In genomic region chr1:88104234-88104633, GRCh38 we compare ENCODE assay signal across 17 cellular contexts.
"Had no signal": no experiment of that assay in that cellular context is flagged by ENCODE, and none has a peak within 500 bp of the region (broad histone marks: within the 10 kb centered on the region; RNA-seq: fewer than 3 reads in every experiment).

No MANE protein-coding gene starts in this region.

- H3K27ac ChIP-seq: adrenal gland, epithelial cell of prostate, left ventricle myocardium inferior, neutrophil, right atrium auricular region, transverse colon had no signal

- H3K27me3 ChIP-seq: adrenal gland, neutrophil, right atrium auricular region, transverse colon had no signal

- H3K4me1 ChIP-seq: adrenal gland, left ventricle myocardium inferior, right atrium auricular region, transverse colon had no signal

- H3K36me3 ChIP-seq: adrenal gland, left ventricle myocardium inferior, neutrophil, right atrium auricular region, transverse colon had no signal

- ATAC-seq: effector memory CD8-positive, alpha-beta T cell; mucosa of descending colon; naive thymus-derived CD4-positive, alpha-beta T cell had no signal

- DNase-seq: activated CD4-positive, alpha-beta T cell treated with anti-CD3 and anti-CD28 coated beads for 1 hour; activated CD4-positive, alpha-beta T cell treated with anti-CD3 and anti-CD28 coated beads, Interleukin-2, amount 50 U/mL, for 48 hours; activated naive CD4-positive, alpha-beta T cell treated with anti-CD3 and anti-CD28 coated beads, Interleukin-2, amount 50 U/mL, for 16 hours; adrenal gland; effector memory CD8-positive, alpha-beta T cell; hippocampal formation; left ventricle myocardium inferior; mucosa of descending colon; naive thymus-derived CD4-positive, alpha-beta T cell; stimulated activated CD4-positive, alpha-beta T cell treated with anti-CD3 and anti-CD28 coated beads, Interleukin-4, amount 100 ng/mL, for 4 hours; stimulated activated CD8-positive, alpha-beta memory T cell treated with anti-CD3 and anti-CD28 coated beads, Interleukin-4, amount 100 ng/mL, for 48 hours; stimulated activated naive CD4-positive, alpha-beta T cell treated with Interleukin-2 at 50 U/mL for 16 hours; transverse colon had no signal

- H3K9me3 ChIP-seq: adrenal gland, left ventricle myocardium inferior, mucosa of descending colon, neutrophil, right atrium auricular region, transverse colon had no signal

- H3K4me2 ChIP-seq: smooth muscle cell had no signal

- H3K4me3 ChIP-seq: adrenal gland, left ventricle myocardium inferior, mucosa of descending colon, right atrium auricular region, smooth muscle cell, transverse colon had no signal
